In genomic region chr18:24935008-24935407, GRCh38 we compare ENCODE assay signal across 35 cellular contexts.
"Had no signal": no experiment of that assay in that cellular context is flagged by ENCODE, and none has a peak within 500 bp of the region (broad histone marks: within the 10 kb centered on the region; RNA-seq: fewer than 3 reads in every experiment).

No MANE protein-coding gene starts in this region.

- H3K27ac Mint-ChIP-seq: activated CD4-positive, alpha-beta memory T cell treated with anti-CD3 and anti-CD28 coated beads for 36 hours; activated CD4-positive, alpha-beta T cell treated with anti-CD3 and anti-CD28 coated beads for 36 hours; activated CD4-positive, alpha-beta T cell treated with anti-CD3 and anti-CD28 coated beads, Interleukin-2, amount 10 ng/mL, durations not matched to agents 24 days and 14 days; activated CD8-positive, alpha-beta memory T cell treated with anti-CD3 and anti-CD28 coated beads, Interleukin-2, amount 10 ng/mL, durations not matched to agents 7 days and 5 days; activated CD8-positive, alpha-beta T cell treated with anti-CD3 and anti-CD28 coated beads, Interleukin-2, amount 10 ng/mL, durations not matched to agents 7 days and 5 days; activated naive CD4-positive, alpha-beta T cell treated with anti-CD3 and anti-CD28 coated beads for 36 hours; activated naive CD4-positive, alpha-beta T cell treated with anti-CD3 and anti-CD28 coated beads, Interleukin-2, amount 50 U/mL, for 24 hours; activated naive CD8-positive, alpha-beta T cell treated with anti-CD3 and anti-CD28 coated beads for 36 hours; activated naive CD8-positive, alpha-beta T cell treated with anti-CD3 and anti-CD28 coated beads, Interleukin-2, amount 50 U/mL, for 24 hours; activated T-helper 1 cell treated with anti-CD3 and anti-CD28 coated beads, Interleukin-12 subunit alpha, Interleukin-12 subunit beta, Interleukin-2, Interleukin-4 antibody, amounts not matched to agents 30 ng/mL and 10 ng/mL and 1 ng/mL, durations not matched to agents 14 hours and 24 hours and 36 hours; activated T-helper 2 cell treated with anti-CD3 and anti-CD28 coated beads, Interferon-gamma antibody, Interleukin-2, Interleukin-4, amounts not matched to agents 10 μg/mL and 5 μg/mL and 100 μg/mL, durations not matched to agents 14 hours and 24 hours and 36 hours; effector memory CD8-positive, alpha-beta T cell; T-helper 17 cell; T-helper 2 cell treated with Interferon-gamma antibody and Interleukin-4, amounts not matched to agents 5 μg/mL and 100 μg/mL, for 36 hours had no signal

- H3K27me3 ChIP-seq: adrenal gland, body of pancreas, esophagus muscularis mucosa, foreskin keratinocyte, gastrocnemius medialis had no signal

- H3K36me3 Mint-ChIP-seq: activated CD4-positive, alpha-beta memory T cell treated with anti-CD3 and anti-CD28 coated beads for 36 hours; activated CD8-positive, alpha-beta memory T cell treated with anti-CD3 and anti-CD28 coated beads, Interleukin-2, amount 10 ng/mL, durations not matched to agents 7 days and 5 days; activated naive CD4-positive, alpha-beta T cell treated with anti-CD3 and anti-CD28 coated beads, Interleukin-2, amount 50 U/mL, for 24 hours; activated naive CD8-positive, alpha-beta T cell treated with anti-CD3 and anti-CD28 coated beads for 36 hours had no signal

- DNase-seq: activated CD4-positive, alpha-beta memory T cell treated with anti-CD3 and anti-CD28 coated beads for 36 hours; activated CD4-positive, alpha-beta T cell treated with anti-CD3 and anti-CD28 coated beads for 36 hours; activated CD4-positive, alpha-beta T cell treated with anti-CD3 and anti-CD28 coated beads, Interleukin-2, amount 10 ng/mL, durations not matched to agents 24 days and 14 days; activated CD4-positive, CD25-positive, alpha-beta regulatory T cell; activated CD4-positive, CD25-positive, alpha-beta regulatory T cell treated with anti-CD3 and anti-CD28 coated beads, Interleukin-2, amount 50 U/mL, for 72 hours; activated CD8-positive, alpha-beta memory T cell treated with anti-CD3 and anti-CD28 coated beads, Interleukin-2, amount 10 ng/mL, durations not matched to agents 7 days and 5 days; activated CD8-positive, alpha-beta memory T cell treated with anti-CD3 and anti-CD28 coated beads, Interleukin-2, amount 50 U/mL, for 4 hours; activated CD8-positive, alpha-beta T cell treated with anti-CD3 and anti-CD28 coated beads, Interleukin-2, amount 10 ng/mL, durations not matched to agents 7 days and 5 days; activated effector memory CD4-positive, alpha-beta T cell treated with anti-CD3 and anti-CD28 coated beads, Interleukin-2, amount 50 U/mL, for 16 hours; activated naive CD4-positive, alpha-beta T cell treated with anti-CD3 and anti-CD28 coated beads for 36 hours; activated naive CD8-positive, alpha-beta T cell treated with anti-CD3 and anti-CD28 coated beads for 36 hours; activated naive CD8-positive, alpha-beta T cell treated with anti-CD3 and anti-CD28 coated beads, Interleukin-2, amount 50 U/mL, for 24 hours; activated T-cell treated with anti-CD3 and anti-CD28 coated beads, Interleukin-2, amount 50 U/mL, for 1 hour; activated T-cell treated with anti-CD3 and anti-CD28 coated beads, Interleukin-2, amount 50 U/mL, for 48 hours; adrenal gland; amygdala; aorta; body of pancreas; caudate nucleus; cortex of kidney; dermis blood vessel endothelial cell; effector CD4-positive, alpha-beta T cell; effector memory CD8-positive, alpha-beta T cell; erythroblast; foreskin keratinocyte; gastrocnemius medialis; glutamatergic neuron; T-helper 1 cell; T-helper 17 cell; T1000 had no signal

- H3K27me3 Mint-ChIP-seq: activated CD4-positive, alpha-beta memory T cell treated with anti-CD3 and anti-CD28 coated beads for 36 hours; activated CD4-positive, alpha-beta T cell treated with anti-CD3 and anti-CD28 coated beads, Interleukin-2, amount 10 ng/mL, durations not matched to agents 24 days and 14 days; activated CD8-positive, alpha-beta memory T cell treated with anti-CD3 and anti-CD28 coated beads, Interleukin-2, amount 10 ng/mL, durations not matched to agents 7 days and 5 days; activated naive CD8-positive, alpha-beta T cell treated with anti-CD3 and anti-CD28 coated beads for 36 hours; activated naive CD8-positive, alpha-beta T cell treated with anti-CD3 and anti-CD28 coated beads, Interleukin-2, amount 50 U/mL, for 24 hours; effector memory CD8-positive, alpha-beta T cell had no signal

- H3K36me3 ChIP-seq: adrenal gland, esophagus muscularis mucosa, gastrocnemius medialis had no signal

- H3K4me1 Mint-ChIP-seq: activated CD4-positive, alpha-beta T cell treated with anti-CD3 and anti-CD28 coated beads for 36 hours; activated CD4-positive, alpha-beta T cell treated with anti-CD3 and anti-CD28 coated beads, Interleukin-2, amount 10 ng/mL, durations not matched to agents 24 days and 14 days; activated CD8-positive, alpha-beta memory T cell treated with anti-CD3 and anti-CD28 coated beads, Interleukin-2, amount 10 ng/mL, durations not matched to agents 7 days and 5 days; activated naive CD4-positive, alpha-beta T cell treated with anti-CD3 and anti-CD28 coated beads, Interleukin-2, amount 50 U/mL, for 24 hours; activated naive CD8-positive, alpha-beta T cell treated with anti-CD3 and anti-CD28 coated beads for 36 hours; T-helper 17 cell had no signal

- H3K4me3 ChIP-seq: adrenal gland, body of pancreas, esophagus muscularis mucosa, gastrocnemius medialis had no signal

- H3K9me3 ChIP-seq: adrenal gland, body of pancreas, gastrocnemius medialis had no signal

- H3K4me3 Mint-ChIP-seq: activated CD4-positive, alpha-beta memory T cell treated with anti-CD3 and anti-CD28 coated beads for 36 hours; activated CD4-positive, alpha-beta T cell treated with anti-CD3 and anti-CD28 coated beads for 36 hours; activated CD4-positive, alpha-beta T cell treated with anti-CD3 and anti-CD28 coated beads, Interleukin-2, amount 10 ng/mL, durations not matched to agents 24 days and 14 days; activated CD8-positive, alpha-beta memory T cell treated with anti-CD3 and anti-CD28 coated beads, Interleukin-2, amount 10 ng/mL, durations not matched to agents 7 days and 5 days; activated CD8-positive, alpha-beta T cell treated with anti-CD3 and anti-CD28 coated beads, Interleukin-2, amount 10 ng/mL, durations not matched to agents 7 days and 5 days; activated naive CD4-positive, alpha-beta T cell treated with anti-CD3 and anti-CD28 coated beads for 36 hours; activated naive CD4-positive, alpha-beta T cell treated with anti-CD3 and anti-CD28 coated beads, Interleukin-2, amount 50 U/mL, for 24 hours; activated naive CD8-positive, alpha-beta T cell treated with anti-CD3 and anti-CD28 coated beads for 36 hours; activated naive CD8-positive, alpha-beta T cell treated with anti-CD3 and anti-CD28 coated beads, Interleukin-2, amount 50 U/mL, for 24 hours; activated T-helper 1 cell treated with anti-CD3 and anti-CD28 coated beads, Interleukin-12 subunit alpha, Interleukin-12 subunit beta, Interleukin-2, Interleukin-4 antibody, amounts not matched to agents 30 ng/mL and 10 ng/mL and 1 ng/mL, durations not matched to agents 14 hours and 24 hours and 36 hours; effector memory CD8-positive, alpha-beta T cell; T-helper 17 cell; T-helper 2 cell treated with Interferon-gamma antibody and Interleukin-4, amounts not matched to agents 5 μg/mL and 100 μg/mL, for 36 hours had no signal

- ATAC-seq: activated CD4-positive, alpha-beta T cell treated with anti-CD3 and anti-CD28 coated beads for 36 hours; activated CD8-positive, alpha-beta memory T cell treated with anti-CD3 and anti-CD28 coated beads, Interleukin-2, amount 10 ng/mL, durations not matched to agents 7 days and 5 days; activated CD8-positive, alpha-beta T cell treated with anti-CD3 and anti-CD28 coated beads, Interleukin-2, amount 10 ng/mL, durations not matched to agents 7 days and 5 days; activated naive CD8-positive, alpha-beta T cell treated with anti-CD3 and anti-CD28 coated beads, Interleukin-2, amount 50 U/mL, for 24 hours; body of pancreas; effector memory CD8-positive, alpha-beta T cell; foreskin keratinocyte; gastrocnemius medialis; T-helper 17 cell had no signal

- H3K4me1 ChIP-seq: adrenal gland, esophagus muscularis mucosa, foreskin keratinocyte, gastrocnemius medialis had no signal

- H3K27ac ChIP-seq: adrenal gland, body of pancreas, esophagus muscularis mucosa, foreskin keratinocyte, gastrocnemius medialis had no signal

- H3K9me3 Mint-ChIP-seq: activated CD4-positive, alpha-beta memory T cell treated with anti-CD3 and anti-CD28 coated beads for 36 hours; activated CD4-positive, alpha-beta T cell treated with anti-CD3 and anti-CD28 coated beads, Interleukin-2, amount 10 ng/mL, durations not matched to agents 24 days and 14 days; activated naive CD4-positive, alpha-beta T cell treated with anti-CD3 and anti-CD28 coated beads for 36 hours; activated naive CD4-positive, alpha-beta T cell treated with anti-CD3 and anti-CD28 coated beads, Interleukin-2, amount 50 U/mL, for 24 hours; activated naive CD8-positive, alpha-beta T cell treated with anti-CD3 and anti-CD28 coated beads for 36 hours; activated naive CD8-positive, alpha-beta T cell treated with anti-CD3 and anti-CD28 coated beads, Interleukin-2, amount 50 U/mL, for 24 hours; activated T-helper 1 cell treated with anti-CD3 and anti-CD28 coated beads, Interleukin-12 subunit alpha, Interleukin-12 subunit beta, Interleukin-2, Interleukin-4 antibody, amounts not matched to agents 30 ng/mL and 10 ng/mL and 1 ng/mL, durations not matched to agents 14 hours and 24 hours and 36 hours; activated T-helper 2 cell treated with anti-CD3 and anti-CD28 coated beads, Interferon-gamma antibody, Interleukin-2, Interleukin-4, amounts not matched to agents 10 μg/mL and 5 μg/mL and 100 μg/mL, durations not matched to agents 14 hours and 24 hours and 36 hours; T-helper 2 cell treated with Interferon-gamma antibody and Interleukin-4, amounts not matched to agents 5 μg/mL and 100 μg/mL, for 36 hours had no signal
